13 cellular contexts compared by ENCODE assay signal in the genomic region with DNA sequence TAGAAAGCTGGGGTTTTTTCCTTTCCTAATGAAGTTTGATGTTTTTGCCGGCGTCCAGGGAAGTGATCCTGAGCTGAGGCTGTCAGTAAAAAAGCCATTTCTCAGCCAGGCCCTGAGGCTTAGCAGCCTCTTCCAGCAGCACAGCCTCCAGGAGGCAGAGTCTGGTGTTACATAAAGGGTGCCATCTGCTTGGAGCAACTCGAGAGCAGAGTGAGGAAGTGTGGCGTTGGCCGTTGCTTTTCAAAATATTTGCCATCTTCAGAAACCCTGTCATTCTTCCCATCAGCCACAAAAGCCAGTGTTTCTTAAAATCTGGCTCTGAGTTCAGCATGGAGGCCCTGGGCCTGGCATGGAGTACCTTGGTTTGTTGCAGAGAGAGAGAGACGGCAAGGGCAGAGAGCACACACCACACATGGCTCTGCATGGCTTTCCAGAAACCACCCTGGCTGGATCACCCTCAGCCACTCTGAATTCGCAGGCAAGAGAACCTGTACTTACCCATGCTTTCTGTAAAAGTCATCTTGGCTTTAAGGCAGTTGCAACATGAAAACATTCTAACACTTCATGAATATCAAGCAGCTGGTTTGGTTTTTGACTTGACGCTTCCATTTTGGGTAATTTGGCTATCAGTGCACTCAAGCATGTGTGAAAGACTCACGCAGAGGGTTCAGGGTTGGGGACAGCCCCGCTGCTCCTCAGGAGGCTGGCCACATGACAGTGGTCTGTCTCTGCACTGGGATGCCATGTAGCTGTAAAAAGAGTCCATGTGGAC. TPM values are rescaled to one million over a fixed set of nuclear protein-coding genes. Genes with fewer than 3 reads are reported as not detected.
DNase-seq lines count a peak whose midpoint lies in the region; ATAC-seq, FAIRE-seq and TF ChIP-seq lines count a peak whose summit lies in the region.
"Had no signal": no experiment of that assay in that cellular context is flagged by ENCODE, and none has a peak within 500 bp of the region (broad histone marks: within the 10 kb centered on the region; RNA-seq: fewer than 3 reads in every experiment).

No MANE protein-coding gene starts in this region.

- H3K4me1 Mint-ChIP-seq in dendritic cell treated with granulocyte-macrophage colony-stimulating factor and Interleukin-4, amounts not matched to agents 40 ng/mL and 50 ng/mL, for 4 days (ENCODE audit: low read depth): peaks cover 24% of the 10 kb centered on the region

- no peaks in the 10 kb centered on the region for H3K9me3 ChIP-seq in kidney (ENCODE audit: control insufficient read depth in 1 of 2, low read length in 2 of 2)
- H3K9me3 ChIP-seq: breast epithelium had no signal

- no peaks in the 10 kb centered on the region for H3K27me3 Mint-ChIP-seq in dendritic cell treated with granulocyte-macrophage colony-stimulating factor and Interleukin-4, amounts not matched to agents 40 ng/mL and 50 ng/mL, for 4 days

- DNase-seq in GM18507 (ENCODE audit: extremely low spot score, insufficient read length, low read depth): peak; percentile 18
- DNase-seq in CD1c-positive myeloid dendritic cell (ENCODE audit: extremely low spot score): no peak
- no peak for DNase-seq in kidney
- DNase-seq in NCI-H2081 (lab: John Stamatoyannopoulos, UW): no peak
- DNase-seq in ACHN: no peak
- DNase-seq: EL, NCI-H1694, SHP77 had no signal

- H3K4me1 ChIP-seq in kidney (ENCODE audit: control insufficient read depth in 1 of 2, insufficient read depth in 1 of 2, low read depth in 1 of 2, low read length in 2 of 2): no peaks in the 10 kb centered on the region
- H3K4me1 ChIP-seq: breast epithelium had no signal

- TF ChIP-seq CTCF in kidney (IDR thresholded peaks at IDR 0.05; ENCODE audit: borderline replicate concordance, extremely low read depth, insufficient read depth): no peak

- intact Hi-C loops in dendritic cell treated with granulocyte-macrophage colony-stimulating factor and Interleukin-4, amounts not matched to agents 40 ng/mL and 50 ng/mL, for 4 days (cut with micrococcal nuclease): no loop called here
- intact Hi-C loops in kidney (cut with DNase I): no loop called here

- no peak overlapping the region for H3K4me3 Mint-ChIP-seq in dendritic cell treated with granulocyte-macrophage colony-stimulating factor and Interleukin-4, amounts not matched to agents 40 ng/mL and 50 ng/mL, for 4 days

- no peaks in the 10 kb centered on the region for H3K9me3 Mint-ChIP-seq in dendritic cell treated with granulocyte-macrophage colony-stimulating factor and Interleukin-4, amounts not matched to agents 40 ng/mL and 50 ng/mL, for 4 days

- H3K36me3 ChIP-seq in kidney (ENCODE audit: control insufficient read depth in 1 of 2, insufficient read depth in 2 of 2, low read length in 2 of 2): peaks cover 10 to 13% of the 10 kb centered on the region in 2 donors
- H3K36me3 ChIP-seq: breast epithelium had no signal

- in situ Hi-C loops in ACHN (cut with HindIII; ENCODE audit: low pct_ligation_motif_present, low pct_unique_long_range_greater_than_20kb, low sequenced_read_pairs): no loop called here

- peak; percentile 81 for ATAC-seq in GM21360 (IDR thresholded peaks at IDR 0.05; ENCODE audit: unreplicated experiment)
- ATAC-seq in HG03108 (IDR thresholded peaks at IDR 0.05; ENCODE audit: unreplicated experiment): peak; percentile 84

- no peak overlapping the region for H3K9ac ChIP-seq in kidney (ENCODE audit: low read length in 2 of 2)

- no peak overlapping the region for H3K4me3 ChIP-seq in kidney (ENCODE audit: low read length in 2 of 2)
- H3K4me3 ChIP-seq: breast epithelium, lung had no signal

- peak; percentile 72 for FAIRE-seq in GM18507 (lab: Jason Lieb, UNC)
- no peak for FAIRE-seq in kidney (lab: Jason Lieb, UNC)

- H3K36me3 Mint-ChIP-seq in dendritic cell treated with granulocyte-macrophage colony-stimulating factor and Interleukin-4, amounts not matched to agents 40 ng/mL and 50 ng/mL, for 4 days (ENCODE audit: low read depth): peaks cover 95% of the 10 kb centered on the region

- H3K27ac Mint-ChIP-seq in dendritic cell treated with granulocyte-macrophage colony-stimulating factor and Interleukin-4, amounts not matched to agents 40 ng/mL and 50 ng/mL, for 4 days: peak overlapping the region; percentile 17

- no peak overlapping the region for H3K27ac ChIP-seq in kidney (ENCODE audit: low read depth in 2 of 2, low read length in 2 of 2)
- H3K27ac ChIP-seq: breast epithelium had no signal

RNA-seq across cellular contexts. Expression of a gene that starts 21.0 kb away (rescaled TPM):
- total RNA-seq in kidney: 39.5 TPM
- polyA plus RNA-seq in kidney (ENCODE audit: insufficient read depth, low read depth, low replicate concordance): 21.5 TPM

RNA-seq across cellular contexts. Expression of a gene that starts 21.2 kb away (rescaled TPM):
- 11.0 TPM for total RNA-seq in kidney
- 20.2 TPM for polyA plus RNA-seq in kidney (ENCODE audit: insufficient read depth, low read depth, low replicate concordance)

RNA-seq across cellular contexts. Expression of a gene that starts 50.1 kb away (rescaled TPM):
- total RNA-seq in kidney: 134 TPM
- polyA plus RNA-seq in kidney (ENCODE audit: insufficient read depth, low read depth, low replicate concordance): 130 TPM
